ENCODE assay signal across 30 cellular contexts in genomic region chr5:95350631-95351030, GRCh38. TPM values are rescaled to one million over a fixed set of nuclear protein-coding genes. Genes with fewer than 3 reads are reported as not detected.
"Had no signal": no experiment of that assay in that cellular context is flagged by ENCODE, and none has a peak within 500 bp of the region (broad histone marks: within the 10 kb centered on the region; RNA-seq: fewer than 3 reads in every experiment).

No MANE protein-coding gene starts in this region.

- H3K4me3 ChIP-seq: MG63, SK-N-MC had no signal

- H3K27ac ChIP-seq: brain microvascular endothelial cell, SK-N-MC, WERI-Rb-1 had no signal

- H3K27me3 ChIP-seq: brain microvascular endothelial cell had no signal

- DNase-seq: activated CD4-positive, alpha-beta T cell treated with anti-CD3 and anti-CD28 coated beads for 1 hour; activated CD4-positive, alpha-beta T cell treated with anti-CD3 and anti-CD28 coated beads for 48 hours; activated CD4-positive, alpha-beta T cell treated with anti-CD3 and anti-CD28 coated beads, Interleukin-2, amount 50 U/mL, for 4 hours; activated CD4-positive, CD25-positive, alpha-beta regulatory T cell; activated CD8-positive, alpha-beta T cell treated with anti-CD3 and anti-CD28 coated beads for 36 hours; activated effector memory CD4-positive, alpha-beta T cell treated with anti-CD3 and anti-CD28 coated beads, Interleukin-2, amount 50 U/mL, for 16 hours; activated naive CD4-positive, alpha-beta T cell; activated naive CD4-positive, alpha-beta T cell treated with anti-CD3 and anti-CD28 coated beads, Interleukin-2, amount 50 U/mL, for 16 hours; activated naive CD8-positive, alpha-beta T cell treated with anti-CD3 and anti-CD28 coated beads for 36 hours; activated T-cell treated with anti-CD3 and anti-CD28 coated beads, Interleukin-2, amount 50 U/mL, for 1 hour; activated T-cell treated with anti-CD3 and anti-CD28 coated beads, Interleukin-2, amount 50 U/mL, for 72 hours; amniotic stem cell; aorta; brain microvascular endothelial cell; central memory CD4-positive, alpha-beta T cell; KG1; MG63; NCI-H1048; NCI-H1436 treated with DMSO at 0.1 percent for 48 hours; NCI-H1694 treated with DMSO at 0.1 percent for 48 hours; NCI-H2029; NCI-H345; NCI-H524 treated with DMSO at 0.1 percent for 48 hours; NK-92 treated with Interleukin-12 subunit alpha and Interleukin-12 subunit beta, amount 100 ng/mL, for 24 hours; Right ventricle myocardium superior; WERI-Rb-1 had no signal

- H3K9me3 ChIP-seq: MG63 had no signal

- H3K36me3 ChIP-seq: brain microvascular endothelial cell, MG63, WERI-Rb-1 had no signal

RNA-seq across cellular contexts. Expression of gene FAM81B, which starts 40.5 kb away (rescaled TPM):
- total RNA-seq: activated CD8-positive, alpha-beta memory T cell treated with anti-CD3 and anti-CD28 coated beads for 36 hours; activated CD8-positive, alpha-beta T cell treated with anti-CD3 and anti-CD28 coated beads for 36 hours; activated naive CD8-positive, alpha-beta T cell treated with anti-CD3 and anti-CD28 coated beads for 36 hours; activated T-cell treated with anti-CD3 and anti-CD28 coated beads, Interleukin-2, amount 50 U/mL, for 72 hours; activated T-helper 17 cell treated with anti-CD3 and anti-CD28 coated beads, Interleukin-2, amount 50 U/mL, for 72 hours; aorta; T-helper 1 cell treated with Interleukin-12 subunit alpha and Interleukin-12 subunit beta and Interleukin-4 antibody, amounts not matched to agents 30 ng/mL and 1 ng/mL, for 36 hours had no signal
- polyA plus RNA-seq: aorta had no signal
